Comparison of ENCODE assay signal across 1 cellular context in genomic region chr19:45927565-45928261, GRCh38.
TF ChIP-seq lines count a peak whose summit lies in the region.

No MANE protein-coding gene starts in this region.

TF ChIP-seq in SK-N-SH, 30 proteins besides CTCF, POLR2A, EP300 and RAD21 (continued from another document):
- TF ChIP-seq NRF1 (IDR thresholded peaks at IDR 0.05; ENCODE audit: low read depth, low read length) (peak; percentile 70), SIN3A (IDR thresholded peaks at IDR 0.05; ENCODE audit: borderline replicate concordance, low read depth, low read length) (peak; percentile 88; the same call in 1 of the 2 replicates), ZBTB33 (IDR thresholded peaks at IDR 0.05; ENCODE audit: borderline replicate concordance, low read depth) (no peak), JUND (IDR thresholded peaks at IDR 0.05) (no peak), EZH2phosphoT487 (IDR thresholded peaks at IDR 0.05; ENCODE audit: borderline replicate concordance, low read depth) (no peak), MEF2A (IDR thresholded peaks at IDR 0.05; ENCODE audit: borderline replicate concordance, low read depth) (no peak), FOXM1 (IDR thresholded peaks at IDR 0.05; ENCODE audit: low read depth) (peak; percentile 72; the same call in 1 of the 2 replicates), FOXJ3 (CRISPR knock-in tag; IDR thresholded peaks at IDR 0.05) (no peak), USF2 (IDR thresholded peaks at IDR 0.05; ENCODE audit: borderline replicate concordance, low read depth, low read length) (peak; percentile 63; the same call in 1 of the 2 replicates), GABPA (IDR thresholded peaks at IDR 0.05; ENCODE audit: low read depth) (peak; percentile 55), FOSL2 (IDR thresholded peaks at IDR 0.05; ENCODE audit: borderline replicate concordance, low read depth) (no peak), ELF1 (IDR thresholded peaks at IDR 0.05) (peak; percentile 55; the same call in 1 of the 2 replicates), MAX (IDR thresholded peaks at IDR 0.05; ENCODE audit: low read depth) (peak; percentile 98), MXI1 (IDR thresholded peaks at IDR 0.05; ENCODE audit: low read depth, low read length) (peak; percentile 77; the same call in 1 of the 2 replicates), RXRA (IDR thresholded peaks at IDR 0.05; ENCODE audit: borderline replicate concordance, low read depth) (no peak), USF1 (IDR thresholded peaks at IDR 0.05; ENCODE audit: borderline replicate concordance, low read depth) (peak; percentile 91), SMC3 (IDR thresholded peaks at IDR 0.05; ENCODE audit: low read depth, low read length) (0 out of 2 replicates have a peak, but pooled peaks have one; percentile 20)
